Comparison of ENCODE assay signal across 9 cellular contexts in genomic region chr1:181113061-181113695, GRCh38. TPM values are rescaled to one million over a fixed set of nuclear protein-coding genes. Genes with fewer than 3 reads are reported as not detected.
A peak's percentile ranks its signal among the peaks of the same experiment; 100 is the strongest.
DNase-seq lines count a peak whose midpoint lies in the region; ATAC-seq and TF ChIP-seq lines count a peak whose summit lies in the region.
"Had no signal": no experiment of that assay in that cellular context is flagged by ENCODE, and none has a peak within 500 bp of the region (broad histone marks: within the 10 kb centered on the region; RNA-seq: fewer than 3 reads in every experiment).

No MANE protein-coding gene starts in this region.

- DNase-seq in GM03348 (ENCODE audit: low spot score) = peak; percentile 70
- DNase-seq in RWPE1 (ENCODE audit: low spot score) = peak; percentile 89
- peak; percentile 57 for DNase-seq in fibroblast of the aortic adventitia (ENCODE audit: low read depth)
- peak; percentile 20 to 50 for DNase-seq in gastrocnemius medialis
- DNase-seq in GF-D8 (lab: John Stamatoyannopoulos, UW) = no peak
- no peak for DNase-seq in cerebellum (ENCODE audit: low spot score)
- DNase-seq in BE2C = no peak
- DNase-seq: naive B cell had no signal

- H3K27me3 ChIP-seq in gastrocnemius medialis = no peaks in the 10 kb centered on the region
- no peaks in the 10 kb centered on the region for H3K27me3 ChIP-seq in BE2C

- intact Hi-C loops in gastrocnemius medialis (cut with DNase I; ENCODE audit: low total_unique reads) = no loop called here

- CTCF ChIA-PET in RWPE1 (lab: Yijun Ruan, JAX) = interaction anchor here (1.1 to 2.2 kb wide), 2 partner anchors 28 to 30 kb away, joined by 4 to 12 read pairs; no protein-coding TSS in a partner anchor

- in situ Hi-C loops in gastrocnemius medialis (cut with MboI; ENCODE audit: low sequenced_read_pairs in 4 of 4) = no loop called here

- no peak for TF ChIP-seq CTCF in RWPE1 (conservative IDR thresholded peaks at IDR 0.05; ENCODE audit: low read depth)
- TF ChIP-seq CTCF in fibroblast of the aortic adventitia (IDR thresholded peaks at IDR 0.05; ENCODE audit: insufficient read depth, low read length) = no peak
- no peak for TF ChIP-seq CTCF in gastrocnemius medialis (IDR thresholded peaks at IDR 0.05 in 4 of 5, conservative IDR thresholded peaks at IDR 0.05 in 1 of 5)
- no peak for TF ChIP-seq CTCF in BE2C (IDR thresholded peaks at IDR 0.05; ENCODE audit: low read depth, low read length)

- POLR2A ChIA-PET in RWPE1 (lab: Yijun Ruan, JAX; ENCODE audit: low non-redundant PET) = interaction anchor here (0.7 to 1.6 kb wide), 2 partner anchors 9 to 22 kb away, joined by 3 to 6 read pairs; no protein-coding TSS in a partner anchor

- no peak overlapping the region for H3K4me3 ChIP-seq in fibroblast of the aortic adventitia (ENCODE audit: low read depth, low read length)
- H3K4me3 ChIP-seq in gastrocnemius medialis = peak overlapping the region in 1 of 4 donors; percentile 31
- no peak overlapping the region for H3K4me3 ChIP-seq in BE2C (ENCODE audit: low read depth, low read length)

- H3K4me1 ChIP-seq in gastrocnemius medialis (peaks cover 28 to 32% of the 10 kb centered on the region in 2 donors), BE2C (peaks cover 8% of the 10 kb centered on the region)

- peak; percentile 11 to 21 for ATAC-seq in gastrocnemius medialis
- ATAC-seq in HG03442 (IDR thresholded peaks at IDR 0.05; ENCODE audit: unreplicated experiment) = no peak

- H3K27ac ChIP-seq in RWPE1 = peak overlapping the region; percentile 92
- peak overlapping the region; percentile 87 to 95 (median 91) for H3K27ac ChIP-seq in gastrocnemius medialis

- H3K9me3 ChIP-seq in gastrocnemius medialis (no peaks in the 10 kb centered on the region), BE2C (no peaks in the 10 kb centered on the region)

- H3K36me3 ChIP-seq in gastrocnemius medialis (no peaks in the 10 kb centered on the region), BE2C (no peaks in the 10 kb centered on the region)

- no peak for TF ChIP-seq POLR2A in gastrocnemius medialis (IDR thresholded peaks at IDR 0.05)

RNA-seq across cellular contexts. Expression of gene IER5, which starts 24.7 kb away (rescaled TPM):
- 12.3 and 14.7 TPM in 2 replicates for total RNA-seq in fibroblast of the aortic adventitia (ENCODE audit: low replicate concordance)
- total RNA-seq in gastrocnemius medialis = 10 to 100 TPM; 18.7 to 39.8 (median 26.1) TPM
- 13.7 TPM for total RNA-seq in cerebellum
- polyA plus RNA-seq in BE2C (2012; ENCODE audit: insufficient read depth, insufficient read length, low read depth) = 9.9 TPM

Comparison
In these comparisons a context has a peak if more than half of its experiments do, and no peak if none do; other contexts are left out.
1. DNase-seq: peak in GM03348 (single experiment), RWPE1 (single experiment), fibroblast of the aortic adventitia (single experiment) and gastrocnemius medialis (2 of 2); none in GF-D8 (single experiment), cerebellum (single experiment) and BE2C (single experiment).